1 cellular context compared by ENCODE assay signal in the genomic region with DNA sequence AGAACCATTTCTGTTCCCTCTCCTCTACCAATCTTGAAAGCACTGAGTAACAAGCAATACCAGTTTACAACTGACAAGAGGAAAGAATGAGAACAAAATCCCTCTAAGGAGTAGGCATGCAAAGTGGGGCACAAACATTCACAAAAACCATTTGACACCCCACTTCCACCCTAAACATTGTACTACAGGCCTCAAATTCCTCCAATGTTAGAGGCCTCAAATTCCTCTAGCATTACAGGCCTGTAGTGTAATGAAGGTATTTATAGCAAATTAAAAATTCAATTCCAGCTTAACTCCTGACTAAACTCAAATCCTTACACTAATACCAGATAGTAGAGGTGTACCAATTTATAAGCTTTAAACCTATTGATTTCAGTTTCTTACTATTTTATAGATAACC.
TF ChIP-seq lines count a peak whose summit lies in the region.

No MANE protein-coding gene starts in this region.

TF ChIP-seq in IMR-90, 13 proteins besides CTCF, POLR2A, EP300 and RAD21 (continued from another document):
- no peak for TF ChIP-seq RCOR1 (IDR thresholded peaks at IDR 0.05; ENCODE audit: insufficient replicate concordance, low read length)
